Comparison of ENCODE assay signal across 20 cellular contexts in genomic region chr13:85597790-85598500, GRCh38.
"Had no signal": no experiment of that assay in that cellular context is flagged by ENCODE, and none has a peak within 500 bp of the region (broad histone marks: within the 10 kb centered on the region; RNA-seq: fewer than 3 reads in every experiment).

No MANE protein-coding gene starts in this region.

- H3K4me3 ChIP-seq: ascending aorta, left lung, prostate gland, right lobe of liver, upper lobe of right lung had no signal

- H3K27me3 ChIP-seq: ascending aorta, left lung, right lobe of liver, upper lobe of right lung had no signal

- DNase-seq: activated CD4-positive, alpha-beta memory T cell treated with anti-CD3 and anti-CD28 coated beads for 36 hours; activated naive CD4-positive, alpha-beta T cell; activated naive CD8-positive, alpha-beta T cell treated with anti-CD3 and anti-CD28 coated beads, Interleukin-2, amount 50 U/mL, for 24 hours; activated T-cell treated with anti-CD3 and anti-CD28 coated beads, Interleukin-2, amount 50 U/mL, for 48 hours; central memory CD4-positive, alpha-beta T cell; cortex of kidney; effector CD8-positive, alpha-beta T cell; foreskin melanocyte; head of caudate nucleus; islet precursor cell; left lung; right lobe of liver; stimulated activated CD4-positive, alpha-beta T cell treated with anti-CD3 and anti-CD28 coated beads, Interleukin-12 subunit alpha, Interleukin-12 subunit beta, amount 100 ng/mL, for 4 hours; stimulated activated CD4-positive, alpha-beta T cell treated with anti-CD3 and anti-CD28 coated beads, Interleukin-2, amount 100 ng/mL, for 48 hours; stimulated activated CD8-positive, alpha-beta memory T cell treated with anti-CD3 and anti-CD28 coated beads, Interleukin-4, amount 100 ng/mL, for 48 hours; stimulated activated naive CD8-positive, alpha-beta T cell treated with anti-CD3 and anti-CD28 coated beads, Interleukin-15, Interleukin-2, amounts not matched to agents 100 U/mL and 50 U/mL, for 24 hours; upper lobe of right lung had no signal

- ATAC-seq: activated naive CD8-positive, alpha-beta T cell treated with anti-CD3 and anti-CD28 coated beads, Interleukin-2, amount 50 U/mL, for 24 hours; left lung; right lobe of liver; stimulated activated naive CD8-positive, alpha-beta T cell treated with anti-CD3 and anti-CD28 coated beads, Interleukin-15, Interleukin-2, amounts not matched to agents 100 U/mL and 50 U/mL, for 24 hours; upper lobe of right lung had no signal

- H3K4me1 ChIP-seq: ascending aorta, left lung, prostate gland, right lobe of liver, upper lobe of right lung had no signal

- H3K27ac ChIP-seq: ascending aorta, left lung, prostate gland, right lobe of liver, upper lobe of right lung, VCaP had no signal

- H3K36me3 ChIP-seq: ascending aorta, left lung, prostate gland, right lobe of liver, upper lobe of right lung had no signal
